In the genomic region with DNA sequence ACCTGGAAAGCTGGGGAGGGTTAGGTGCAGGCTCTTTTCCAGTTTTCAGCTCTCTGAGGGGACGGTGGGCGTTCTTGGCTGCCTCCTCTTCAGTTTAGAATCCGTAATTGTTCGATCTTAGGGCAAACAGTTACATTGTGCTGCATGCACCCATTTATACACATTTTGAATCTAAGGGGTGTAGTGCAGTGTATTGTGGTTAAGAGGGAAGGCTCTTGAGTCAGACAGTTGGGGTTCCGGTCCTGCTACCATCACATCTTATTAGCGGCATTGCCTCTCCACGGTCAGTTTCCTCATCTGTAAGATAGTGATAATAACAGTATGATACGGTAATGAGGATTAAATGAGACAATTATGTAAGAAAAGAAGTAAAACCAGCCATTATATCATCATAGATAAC, we compare ENCODE assay signal across 8 cellular contexts. TPM values are rescaled to one million over a fixed set of nuclear protein-coding genes. Genes with fewer than 3 reads are reported as not detected.
A peak's percentile ranks its signal among the peaks of the same experiment; 100 is the strongest.
DNase-seq lines count a peak whose midpoint lies in the region; ATAC-seq, FAIRE-seq and TF ChIP-seq lines count a peak whose summit lies in the region.

No MANE protein-coding gene starts in this region.

- H3K36me3 ChIP-seq in esophagus (ENCODE audit: control insufficient read depth in 2 of 2, insufficient read depth in 2 of 2, low read length in 1 of 2) (peaks cover 5 to 8% of the 10 kb centered on the region in 2 donors), psoas muscle (ENCODE audit: insufficient read depth in 1 of 2, low read depth in 1 of 2) (peaks cover 7 to 39% of the 10 kb centered on the region in 2 donors)

- H3K27ac ChIP-seq in RWPE1 (peak overlapping the region; percentile 72), esophagus (ENCODE audit: low read depth in 2 of 2, low read length in 1 of 2) (peak overlapping the region in 1 of 2 donors; percentile 84), psoas muscle (no peak overlapping the region), caudate nucleus (ENCODE audit: low read depth, low read length) (no peak overlapping the region)

- 0 to 1% methylated on average over 8 of the region's 8 CpGs for WGBS in esophagus, 2 donors
- 0 to 1% (median 1%) methylated on average over 8 of the region's 8 CpGs for WGBS in psoas muscle, 3 donors

- H3K4me1 ChIP-seq in esophagus (ENCODE audit: control insufficient read depth in 2 of 2, insufficient read depth in 2 of 2, low read length in 1 of 2) (peaks cover 0 to 7% of the 10 kb centered on the region in 2 donors), psoas muscle (peaks cover 10% of the 10 kb centered on the region)

- H3K27me3 ChIP-seq in esophagus (ENCODE audit: control insufficient read depth in 1 of 2, insufficient read depth in 2 of 2, low read length in 2 of 2) (no peaks in the 10 kb centered on the region), psoas muscle (ENCODE audit: insufficient read depth in 3 of 3, low read length in 2 of 3) (no peaks in the 10 kb centered on the region)

- intact Hi-C loops in psoas muscle (cut with DNase I), result no loop called here

- ATAC-seq in psoas muscle, result no peak

- H3K4me3 ChIP-seq in esophagus (ENCODE audit: low read depth in 1 of 2, low read length in 2 of 2) (peak overlapping the region; percentile 69 to 78), psoas muscle (peak overlapping the region; percentile 82)

- CTCF ChIA-PET in RWPE1 (lab: Yijun Ruan, JAX), result interaction anchor here (0.6 to 1.8 kb wide), 4 partner anchors 10 to 172 kb away, joined by 3 to 19 read pairs (median 8); no protein-coding TSS in a partner anchor

- DNase-seq in GM19239 (ENCODE audit: insufficient read length, low spot score) (no peak), RWPE1 (ENCODE audit: low spot score) (no peak), psoas muscle (no peak), NCI-H69 (lab: John Stamatoyannopoulos, UW) (no peak), caudate nucleus (lab: John Stamatoyannopoulos, UW) (no peak), epidermal melanocyte (ENCODE audit: insufficient read length, low spot score) (no peak)
- no peak for DNase-seq in stimulated activated CD4-positive, alpha-beta T cell treated with anti-CD3 and anti-CD28 coated beads, Interleukin-1b, Interleukin-23, amount 100 ng/mL, for 48 hours

- peak; percentile 60 for FAIRE-seq in GM19239 (lab: Jason Lieb, UNC)

- POLR2A ChIA-PET in RWPE1 (lab: Yijun Ruan, JAX; ENCODE audit: low non-redundant PET), result no interaction called here

- TF ChIP-seq CTCF in RWPE1 (conservative IDR thresholded peaks at IDR 0.05; ENCODE audit: low read depth) (no peak), psoas muscle (IDR thresholded peaks at IDR 0.05) (no peak)

- no peaks in the 10 kb centered on the region for H3K9me3 ChIP-seq in esophagus (ENCODE audit: control insufficient read depth in 2 of 2, insufficient read depth in 1 of 2, low read depth in 1 of 2, low read length in 1 of 2)
- no peaks in the 10 kb centered on the region for H3K9me3 ChIP-seq in psoas muscle

RNA-seq across cellular contexts. Expression of gene EXOSC2, which starts 0.6 kb away (rescaled TPM):
- polyA plus RNA-seq in esophagus, result 10 to 100 TPM; 14.3 to 17.4 TPM
- total RNA-seq in psoas muscle, result 10 to 100 TPM; 14.4 to 19.7 (median 16.1) TPM
- 10 to 100 TPM; 11.8 to 25.0 (median 15.5) TPM for polyA plus RNA-seq in psoas muscle

RNA-seq across cellular contexts. Expression of gene PRDM12, which starts 29.8 kb away (rescaled TPM):
- polyA plus RNA-seq in esophagus, result under 1 TPM in 1 of 2 donors, not detected in 1; 0.04 TPM
- not detected for total RNA-seq in psoas muscle
- polyA plus RNA-seq in psoas muscle, result under 1 TPM; 0.03 to 0.17 (median 0.06) TPM
